ENCODE assay signal across 15 cellular contexts in genomic region chr12:92085483-92086040, GRCh38.
DNase-seq lines count a peak whose midpoint lies in the region; ATAC-seq lines count a peak whose summit lies in the region.
"Had no signal": no experiment of that assay in that cellular context is flagged by ENCODE, and none has a peak within 500 bp of the region (broad histone marks: within the 10 kb centered on the region; RNA-seq: fewer than 3 reads in every experiment).

No MANE protein-coding gene starts in this region.

- H3K9me3 Mint-ChIP-seq in memory B cell, result no peaks in the 10 kb centered on the region
- H3K9me3 Mint-ChIP-seq: H9, T-cell had no signal

- H3K36me3 Mint-ChIP-seq in memory B cell, result no peaks in the 10 kb centered on the region

- peaks cover 11% of the 10 kb centered on the region for H3K4me1 Mint-ChIP-seq in memory B cell

- no peaks in the 10 kb centered on the region for H3K27me3 Mint-ChIP-seq in memory B cell
- H3K27me3 Mint-ChIP-seq: T-cell had no signal

- H3K4me3 Mint-ChIP-seq in memory B cell, result no peak overlapping the region
- H3K4me3 Mint-ChIP-seq: H9, T-cell had no signal

- peak overlapping the region; percentile 8 for H3K27ac Mint-ChIP-seq in memory B cell
- H3K27ac Mint-ChIP-seq: H9 had no signal

- ATAC-seq in memory B cell (ENCODE audit: low read depth), result no peak
- no peak for ATAC-seq in HG02852 (IDR thresholded peaks at IDR 0.05; ENCODE audit: unreplicated experiment)
- ATAC-seq in GM19328 (IDR thresholded peaks at IDR 0.05; ENCODE audit: unreplicated experiment), result no peak

- DNase-seq in DMS53 (lab: John Stamatoyannopoulos, UW) (peak; percentile 18), DMS53 treated with DMSO at 0.1 percent for 48 hours (lab: John Stamatoyannopoulos, UW; ENCODE audit: unreplicated experiment) (no peak), DMS153 treated with DMSO at 0.1 percent for 48 hours (lab: John Stamatoyannopoulos, UW; ENCODE audit: unreplicated experiment) (peak; percentile 15), NCI-H774 (lab: John Stamatoyannopoulos, UW) (peak; percentile 29), memory B cell (ENCODE audit: low spot score in 2 of 2) (no peak), NCI-H2029 treated with DMSO at 0.1 percent for 48 hours (lab: John Stamatoyannopoulos, UW) (no peak)
- DNase-seq: 8988T, DND-41, GDM1, H9, NCI-H510A, PC-9, T-cell had no signal

Comparison
In these comparisons a context has a peak if more than half of its experiments do, and no peak if none do; other contexts are left out.
1. DNase-seq: peak in DMS53 (single experiment), DMS153 treated with DMSO at 0.1 percent for 48 hours (single experiment) and NCI-H774 (single experiment); none in DMS53 treated with DMSO at 0.1 percent for 48 hours (single experiment), memory B cell (0 of 2) and NCI-H2029 treated with DMSO at 0.1 percent for 48 hours (single experiment).